ENCODE assay signal across 26 cellular contexts in genomic region chr4:153510252-153511001, GRCh38. TPM values are rescaled to one million over a fixed set of nuclear protein-coding genes. Genes with fewer than 3 reads are reported as not detected.
A peak's percentile ranks its signal among the peaks of the same experiment; 100 is the strongest.
DNase-seq lines count a peak whose midpoint lies in the region; ATAC-seq, FAIRE-seq and TF ChIP-seq lines count a peak whose summit lies in the region.
"Had no signal": no experiment of that assay in that cellular context is flagged by ENCODE, and none has a peak within 500 bp of the region (broad histone marks: within the 10 kb centered on the region; RNA-seq: fewer than 3 reads in every experiment).

No MANE protein-coding gene starts in this region.

- H3K4me1 Mint-ChIP-seq in activated CD4-positive, alpha-beta T cell treated with anti-CD3 and anti-CD28 coated beads for 36 hours: peaks cover 81% of the 10 kb centered on the region
- peaks cover 65% of the 10 kb centered on the region for H3K4me1 Mint-ChIP-seq in nephron progenitor cell

- FAIRE-seq in small intestine (lab: Jason Lieb, UNC): no peak
- FAIRE-seq: frontal cortex had no signal

- H3K27me3 Mint-ChIP-seq in activated CD4-positive, alpha-beta T cell treated with anti-CD3 and anti-CD28 coated beads for 36 hours: no peaks in the 10 kb centered on the region
- peaks cover 13% of the 10 kb centered on the region for H3K27me3 Mint-ChIP-seq in nephron progenitor cell (ENCODE audit: low read depth, poor library complexity)
- H3K27me3 Mint-ChIP-seq: activated CD4-positive, alpha-beta T cell treated with anti-CD3 and anti-CD28 coated beads, Interleukin-2, amount 10 ng/mL, durations not matched to agents 7 days and 5 days; effector memory CD8-positive, alpha-beta T cell had no signal

- H3K27ac ChIP-seq in SJCRH30 (peak overlapping the region; percentile 41; the same call in 1 of the 2 replicates), colonic mucosa (no peak overlapping the region), small intestine (ENCODE audit: low read depth in 1 of 2, low read length in 1 of 2) (no peak overlapping the region), heart left ventricle (no peak overlapping the region)
- H3K27ac ChIP-seq: 22Rv1, brain microvascular endothelial cell, esophagus muscularis mucosa, RWPE1, sigmoid colon had no signal

- 70 to 85% (median 76%) methylated on average over 7 of the region's 7 CpGs for WGBS in small intestine, 3 donors
- WGBS in heart left ventricle, 4 donors: 86 to 91% (median 90%) methylated on average over 7 of the region's 7 CpGs

- H3K27ac Mint-ChIP-seq in activated CD4-positive, alpha-beta T cell treated with anti-CD3 and anti-CD28 coated beads for 36 hours: peak overlapping the region; percentile 67
- H3K27ac Mint-ChIP-seq in nephron progenitor cell: peak overlapping the region; percentile 62
- H3K27ac Mint-ChIP-seq: activated CD4-positive, alpha-beta T cell treated with anti-CD3 and anti-CD28 coated beads, Interleukin-2, amount 10 ng/mL, durations not matched to agents 7 days and 5 days had no signal

- H3K9ac ChIP-seq in colonic mucosa (ENCODE audit: low read depth in 2 of 2, low read length in 2 of 2): no peak overlapping the region

- intact Hi-C loops in activated CD4-positive, alpha-beta T cell treated with anti-CD3 and anti-CD28 coated beads for 36 hours (cut with DNase I, micrococcal nuclease): no loop called here
- intact Hi-C loops in colonic mucosa (cut with DNase I): no loop called here
- intact Hi-C loops in heart left ventricle (cut with DNase I): no loop called here

- H3K27me3 ChIP-seq in SJCRH30 (no peaks in the 10 kb centered on the region), colonic mucosa (no peaks in the 10 kb centered on the region), small intestine (ENCODE audit: control insufficient read depth in 2 of 2, insufficient read depth in 2 of 2, low read length in 2 of 2) (no peaks in the 10 kb centered on the region), heart left ventricle (no peaks in the 10 kb centered on the region)
- H3K27me3 ChIP-seq: brain microvascular endothelial cell, esophagus muscularis mucosa, sigmoid colon had no signal

- POLR2A ChIA-PET in activated CD4-positive, alpha-beta T cell treated with anti-CD3 and anti-CD28 coated beads for 36 hours (lab: Charles Lee): no interaction called here

- no peak for TF ChIP-seq POLR2A in heart left ventricle (IDR thresholded peaks at IDR 0.05)

- no peak for DNase-seq in activated CD4-positive, alpha-beta T cell treated with anti-CD3 and anti-CD28 coated beads for 36 hours
- DNase-seq in activated CD4-positive, alpha-beta T cell treated with anti-CD3 and anti-CD28 coated beads for 48 hours: no peak
- DNase-seq in SJCRH30 (no peak), colonic mucosa (peak; percentile 11), nephron progenitor cell (no peak), small intestine (no peak), heart left ventricle (no peak), epidermal melanocyte (ENCODE audit: insufficient read length, low spot score) (no peak)
- DNase-seq: activated CD4-positive, alpha-beta T cell treated with anti-CD3 and anti-CD28 coated beads, Interleukin-2, amount 10 ng/mL, durations not matched to agents 7 days and 5 days; brain microvascular endothelial cell; effector memory CD8-positive, alpha-beta T cell; GF-D8; H7; hypothalamus; IMR-90; left ventricle myocardium superior; NCI-H1092 treated with DMSO at 0.1 percent for 48 hours; NCI-H187 treated with DMSO at 0.1 percent for 48 hours; posterior cingulate gyrus; sigmoid colon; T-helper 2 cell; trophoblast cell had no signal

- H3K36me3 ChIP-seq in SJCRH30 (peaks cover 18% of the 10 kb centered on the region), colonic mucosa (no peaks in the 10 kb centered on the region), small intestine (ENCODE audit: control insufficient read depth in 2 of 2, insufficient read depth in 2 of 2, low read length in 2 of 2) (no peaks in the 10 kb centered on the region), heart left ventricle (peaks cover 0 to 8% (median 0%) of the 10 kb centered on the region in 9 donors)
- H3K36me3 ChIP-seq: brain microvascular endothelial cell, esophagus muscularis mucosa had no signal

- H3K9me3 Mint-ChIP-seq in activated CD4-positive, alpha-beta T cell treated with anti-CD3 and anti-CD28 coated beads for 36 hours (ENCODE audit: low read depth): peaks cover 7% of the 10 kb centered on the region
- no peaks in the 10 kb centered on the region for H3K9me3 Mint-ChIP-seq in nephron progenitor cell
- H3K9me3 Mint-ChIP-seq: effector memory CD8-positive, alpha-beta T cell had no signal

- TF ChIP-seq CTCF in colonic mucosa (IDR thresholded peaks at IDR 0.05): no peak
- TF ChIP-seq CTCF in nephron progenitor cell (IDR thresholded peaks at IDR 0.05): no peak
- no peak for TF ChIP-seq CTCF in heart left ventricle (IDR thresholded peaks at IDR 0.05)

- H3K9me3 ChIP-seq in SJCRH30 (replicated peaks) (no peaks in the 10 kb centered on the region), colonic mucosa (no peaks in the 10 kb centered on the region), small intestine (ENCODE audit: control insufficient read depth, low read depth) (no peaks in the 10 kb centered on the region), heart left ventricle (no peaks in the 10 kb centered on the region)
- H3K9me3 ChIP-seq: esophagus muscularis mucosa, sigmoid colon had no signal

- H3K4me3 Mint-ChIP-seq in activated CD4-positive, alpha-beta T cell treated with anti-CD3 and anti-CD28 coated beads for 36 hours: no peak overlapping the region
- H3K4me3 Mint-ChIP-seq in nephron progenitor cell: no peak overlapping the region
- H3K4me3 Mint-ChIP-seq: activated CD4-positive, alpha-beta T cell treated with anti-CD3 and anti-CD28 coated beads, Interleukin-2, amount 10 ng/mL, durations not matched to agents 7 days and 5 days; effector memory CD8-positive, alpha-beta T cell had no signal

- CTCF ChIA-PET in activated CD4-positive, alpha-beta T cell treated with anti-CD3 and anti-CD28 coated beads for 36 hours (lab: Charles Lee): interaction anchor here (1.0 to 2.2 kb wide), 2 partner anchors 12 to 18 kb away, joined by 3 to 5 read pairs; no protein-coding TSS in a partner anchor

- ATAC-seq in activated CD4-positive, alpha-beta T cell treated with anti-CD3 and anti-CD28 coated beads for 36 hours: no peak
- no peak for ATAC-seq in heart left ventricle
- ATAC-seq: effector memory CD8-positive, alpha-beta T cell; left ventricle myocardium superior had no signal

- H3K4me1 ChIP-seq in SJCRH30: peaks cover 40% of the 10 kb centered on the region
- H3K4me1 ChIP-seq in colonic mucosa: peaks cover 3% of the 10 kb centered on the region
- H3K4me1 ChIP-seq in small intestine (ENCODE audit: control insufficient read depth in 2 of 2, insufficient read depth in 1 of 2, low read depth in 1 of 2, low read length in 1 of 2): peaks cover 0 to 7% of the 10 kb centered on the region in 2 donors
- H3K4me1 ChIP-seq in heart left ventricle: peaks cover 2 to 33% (median 21%) of the 10 kb centered on the region in 12 donors

- H3K36me3 Mint-ChIP-seq in activated CD4-positive, alpha-beta T cell treated with anti-CD3 and anti-CD28 coated beads for 36 hours (ENCODE audit: low read depth): peaks cover 64% of the 10 kb centered on the region
- H3K36me3 Mint-ChIP-seq in nephron progenitor cell (ENCODE audit: low read depth): peaks cover 49% of the 10 kb centered on the region

- H3K4me3 ChIP-seq in SJCRH30: no peak overlapping the region
- H3K4me3 ChIP-seq in colonic mucosa: no peak overlapping the region
- no peak overlapping the region for H3K4me3 ChIP-seq in small intestine (ENCODE audit: low read depth in 1 of 2, low read length in 2 of 2)
- H3K4me3 ChIP-seq in heart left ventricle: no peak overlapping the region
- H3K4me3 ChIP-seq: esophagus muscularis mucosa, sigmoid colon had no signal

RNA-seq across cellular contexts. Expression of gene TMEM131L, which starts 44.3 kb away (rescaled TPM):
- total RNA-seq in activated CD4-positive, alpha-beta T cell treated with anti-CD3 and anti-CD28 coated beads for 36 hours: 10 to 100 TPM; 45.8 to 45.9 TPM
- total RNA-seq in SJCRH30 (2014; rRNA removed; shearing (Covaris generic)): 55.0 and 61.3 TPM in 2 replicates
- total RNA-seq in colonic mucosa (1 to 10 TPM; 4.8 to 6.2 TPM), heart left ventricle (10 to 100 TPM; 10.9 to 22.2 (median 19.9) TPM)
- polyA plus RNA-seq in small intestine (1 to 10 TPM in 1 of 3 donors, under 1 TPM in 2; 0.22 to 3.6 (median 0.27) TPM), heart left ventricle (1 to 10 TPM; 3.8 TPM)
